Comparison of ENCODE assay signal across 18 cellular contexts in genomic region chr4:181960384-181960783, GRCh38.
A peak's percentile ranks its signal among the peaks of the same experiment; 100 is the strongest.
DNase-seq lines count a peak whose midpoint lies in the region; ATAC-seq and TF ChIP-seq lines count a peak whose summit lies in the region.
"Had no signal": no experiment of that assay in that cellular context is flagged by ENCODE, and none has a peak within 500 bp of the region (broad histone marks: within the 10 kb centered on the region; RNA-seq: fewer than 3 reads in every experiment).

No MANE protein-coding gene starts in this region.

- H3K27me3 Mint-ChIP-seq in chondrocyte (ENCODE audit: low read depth), result no peaks in the 10 kb centered on the region
- no peaks in the 10 kb centered on the region for H3K27me3 Mint-ChIP-seq in osteocyte (ENCODE audit: unreplicated experiment)
- H3K27me3 Mint-ChIP-seq in activated T-helper 2 cell treated with anti-CD3 and anti-CD28 coated beads, Interferon-gamma antibody, Interleukin-2, Interleukin-4, amounts not matched to agents 10 μg/mL and 5 μg/mL and 100 μg/mL, durations not matched to agents 14 hours and 24 hours and 36 hours (ENCODE audit: low read depth), result no peaks in the 10 kb centered on the region
- H3K27me3 Mint-ChIP-seq: CD4-positive, alpha-beta memory T cell had no signal

- no peak overlapping the region for H3K23ac ChIP-seq in IMR-90 (ENCODE audit: low read depth, low read length)

- H2AK5ac ChIP-seq in IMR-90 (ENCODE audit: low read depth, low read length), result no peak overlapping the region

- in situ Hi-C loops in IMR-90 (cut with MboI; ENCODE audit: low sequenced_read_pairs), result no loop called here

- no CpG with 5 or more reads among the region's 3 CpGs for WGBS in IMR-90 (ENCODE audit: extremely low coverage in 2 of 2, insufficient read length in 1 of 2), 2 experiments

- peak overlapping the region; percentile 22; the same call in 1 of the 2 replicates for H2BK20ac ChIP-seq in IMR-90 (ENCODE audit: low read depth, low read length)

- no peak overlapping the region for H3K56ac ChIP-seq in IMR-90 (ENCODE audit: extremely low read depth, insufficient read depth, low read length)

- no peaks in the 10 kb centered on the region for H4K20me1 ChIP-seq in IMR-90 (ENCODE audit: insufficient read depth, low read length)
- H4K20me1 ChIP-seq: BLaER1 had no signal

- no peak for DNase-seq in IMR-90
- peak; percentile 61 for DNase-seq in adipocyte (ENCODE audit: low read depth)
- no peak for DNase-seq in chondrocyte (ENCODE audit: low spot score)
- no peak for DNase-seq in osteocyte (ENCODE audit: extremely low spot score, unreplicated experiment)
- no peak for DNase-seq in GM03348 (ENCODE audit: low spot score)
- DNase-seq in activated T-helper 2 cell treated with anti-CD3 and anti-CD28 coated beads, Interferon-gamma antibody, Interleukin-2, Interleukin-4, amounts not matched to agents 10 μg/mL and 5 μg/mL and 100 μg/mL, durations not matched to agents 14 hours and 24 hours and 36 hours (ENCODE audit: low spot score), result no peak
- DNase-seq in A172 (ENCODE audit: low spot score), result no peak
- DNase-seq: CD4-positive, alpha-beta memory T cell; DMS79 treated with DMSO at 0.1 percent for 48 hours; GF-D8; H9; KG1 had no signal

- H3K27ac Mint-ChIP-seq in chondrocyte (ENCODE audit: unreplicated experiment) (peak overlapping the region; percentile 82), osteocyte (ENCODE audit: unreplicated experiment) (peak overlapping the region; percentile 36)
- H3K27ac Mint-ChIP-seq in activated T-helper 2 cell treated with anti-CD3 and anti-CD28 coated beads, Interferon-gamma antibody, Interleukin-2, Interleukin-4, amounts not matched to agents 10 μg/mL and 5 μg/mL and 100 μg/mL, durations not matched to agents 14 hours and 24 hours and 36 hours, result no peak overlapping the region
- H3K27ac Mint-ChIP-seq: CD14-positive monocyte; CD4-positive, alpha-beta memory T cell; H9 had no signal

- H2BK15ac ChIP-seq in IMR-90 (ENCODE audit: low read depth, low read length), result 0 out of 3 replicates have a peak overlapping the region, but pooled peaks have one; percentile 34

- peaks cover 61% of the 10 kb centered on the region for H3K4me1 Mint-ChIP-seq in chondrocyte (ENCODE audit: low read depth)
- peaks cover 53% of the 10 kb centered on the region for H3K4me1 Mint-ChIP-seq in osteocyte (ENCODE audit: unreplicated experiment)
- H3K4me1 Mint-ChIP-seq in activated T-helper 2 cell treated with anti-CD3 and anti-CD28 coated beads, Interferon-gamma antibody, Interleukin-2, Interleukin-4, amounts not matched to agents 10 μg/mL and 5 μg/mL and 100 μg/mL, durations not matched to agents 14 hours and 24 hours and 36 hours (ENCODE audit: low read depth), result no peaks in the 10 kb centered on the region
- H3K4me1 Mint-ChIP-seq: CD14-positive monocyte; CD4-positive, alpha-beta memory T cell had no signal

- H3K18ac ChIP-seq in IMR-90 (ENCODE audit: low read depth, low read length), result peak overlapping the region; percentile 24; the same call in 1 of the 2 replicates

- no peak overlapping the region for H3K27ac ChIP-seq in IMR-90 (ENCODE audit: insufficient read depth, low read length)
- H3K27ac ChIP-seq: A549, BLaER1 had no signal

- no peaks in the 10 kb centered on the region for H3K9me1 ChIP-seq in IMR-90 (ENCODE audit: insufficient read depth, low read length)

- 0 out of 2 replicates have a peak overlapping the region, but pooled peaks have one; percentile 43 for H3K14ac ChIP-seq in IMR-90 (replicated peaks; ENCODE audit: low read depth, low read length)

- H3K4me1 ChIP-seq in IMR-90 (ENCODE audit: control insufficient read depth, insufficient read depth, low read length) (peaks cover 7% of the 10 kb centered on the region; the same call in 1 of the 2 replicates), adipocyte (ENCODE audit: control insufficient read depth, insufficient read depth, low read length) (peaks cover 53% of the 10 kb centered on the region)
- H3K4me1 ChIP-seq: BLaER1 had no signal

- H3K9me3 ChIP-seq in IMR-90 (ENCODE audit: control insufficient read depth, insufficient read depth, low read length), result no peaks in the 10 kb centered on the region
- H3K9me3 ChIP-seq in adipocyte (ENCODE audit: control insufficient read depth, low read length), result no peaks in the 10 kb centered on the region
- H3K9me3 ChIP-seq: A549, BLaER1 had no signal

- POLR2A ChIA-PET in IMR-90 (lab: Charles Lee; ENCODE audit: unreplicated experiment), result no interaction called here

- H3K79me1 ChIP-seq in IMR-90 (ENCODE audit: low read depth in 1 of 2, low read length in 2 of 2), result no peaks in the 10 kb centered on the region

- H3K4me3 ChIP-seq in IMR-90 (ENCODE audit: insufficient read depth, low read depth, low read length) (no peak overlapping the region), adipocyte (ENCODE audit: low read length) (no peak overlapping the region)
- H3K4me3 ChIP-seq: A549, BLaER1, GM12878 had no signal

- no peak for TF ChIP-seq CTCF in IMR-90 (conservative IDR thresholded peaks at IDR 0.05; ENCODE audit: low read depth, low read length)
- TF ChIP-seq CTCF in chondrocyte (IDR thresholded peaks at IDR 0.05), result no peak
- no peak for TF ChIP-seq CTCF in osteocyte (IDR thresholded peaks at IDR 0.05)

- ATAC-seq in IMR-90 (ENCODE audit: low read depth) (no peak), HG02588 (IDR thresholded peaks at IDR 0.05; ENCODE audit: unreplicated experiment) (no peak)
- ATAC-seq: A549, GM12878, HepG2 had no signal

- no TSS peak for BruUV-seq in IMR-90 (replicated peaks; lab: Mats Ljungman, UMichigan)

- no peak overlapping the region; the same call in 1 of the 2 replicates for H3K4ac ChIP-seq in IMR-90 (ENCODE audit: low read depth, low read length)

- no peak overlapping the region for H4K8ac ChIP-seq in IMR-90 (ENCODE audit: low read depth in 2 of 2, low read length in 2 of 2)

- H3K36me3 ChIP-seq in IMR-90 (ENCODE audit: control insufficient read depth, insufficient read depth, low read length) (no peaks in the 10 kb centered on the region), adipocyte (ENCODE audit: control insufficient read depth, insufficient read depth, low read length, severe bottlenecking) (no peaks in the 10 kb centered on the region)
- H3K36me3 ChIP-seq: BLaER1 had no signal

- H3K4me3 Mint-ChIP-seq in chondrocyte (ENCODE audit: unreplicated experiment) (no peak overlapping the region), osteocyte (ENCODE audit: unreplicated experiment) (no peak overlapping the region)
- H3K4me3 Mint-ChIP-seq in activated T-helper 2 cell treated with anti-CD3 and anti-CD28 coated beads, Interferon-gamma antibody, Interleukin-2, Interleukin-4, amounts not matched to agents 10 μg/mL and 5 μg/mL and 100 μg/mL, durations not matched to agents 14 hours and 24 hours and 36 hours (ENCODE audit: low read depth), result no peak overlapping the region
- H3K4me3 Mint-ChIP-seq: CD14-positive monocyte; CD4-positive, alpha-beta memory T cell; H9 had no signal

- TF ChIP-seq RAD21 in IMR-90 (IDR thresholded peaks at IDR 0.05; ENCODE audit: low read length), result no peak

- H3K36me3 Mint-ChIP-seq in chondrocyte (ENCODE audit: low read depth), result no peaks in the 10 kb centered on the region
- no peaks in the 10 kb centered on the region for H3K36me3 Mint-ChIP-seq in osteocyte (ENCODE audit: unreplicated experiment)
- H3K36me3 Mint-ChIP-seq in activated T-helper 2 cell treated with anti-CD3 and anti-CD28 coated beads, Interferon-gamma antibody, Interleukin-2, Interleukin-4, amounts not matched to agents 10 μg/mL and 5 μg/mL and 100 μg/mL, durations not matched to agents 14 hours and 24 hours and 36 hours (ENCODE audit: low read depth), result no peaks in the 10 kb centered on the region
- H3K36me3 Mint-ChIP-seq: CD14-positive monocyte; CD4-positive, alpha-beta memory T cell had no signal

- peak overlapping the region; percentile 90 for H2BK5ac ChIP-seq in IMR-90 (ENCODE audit: low read depth, low read length, poor library complexity, severe bottlenecking)

- TF ChIP-seq POLR2A in IMR-90 (IDR thresholded peaks at IDR 0.05; ENCODE audit: low read depth, low read length), result no peak

- intact Hi-C loops in IMR-90 (cut with micrococcal nuclease), result no loop called here
- intact Hi-C loops in activated T-helper 2 cell treated with anti-CD3 and anti-CD28 coated beads, Interferon-gamma antibody, Interleukin-2, Interleukin-4, amounts not matched to agents 10 μg/mL and 5 μg/mL and 100 μg/mL, durations not matched to agents 14 hours and 24 hours and 36 hours (cut with micrococcal nuclease), result no loop called here

- H3K9ac ChIP-seq in IMR-90 (ENCODE audit: low read depth, low read length), result no peak overlapping the region
- H3K9ac ChIP-seq in adipocyte (ENCODE audit: low read length), result no peak overlapping the region
- H3K9ac ChIP-seq: BLaER1 had no signal

- H3K9me3 Mint-ChIP-seq in chondrocyte (ENCODE audit: low read depth) (no peaks in the 10 kb centered on the region), osteocyte (ENCODE audit: unreplicated experiment) (no peaks in the 10 kb centered on the region)
- H3K9me3 Mint-ChIP-seq in activated T-helper 2 cell treated with anti-CD3 and anti-CD28 coated beads, Interferon-gamma antibody, Interleukin-2, Interleukin-4, amounts not matched to agents 10 μg/mL and 5 μg/mL and 100 μg/mL, durations not matched to agents 14 hours and 24 hours and 36 hours, result no peaks in the 10 kb centered on the region
- H3K9me3 Mint-ChIP-seq: H9 had no signal

- CTCF ChIA-PET in IMR-90 (lab: Yijun Ruan, JAX), result no interaction called here

- H2AFZ ChIP-seq in IMR-90 (replicated peaks; ENCODE audit: low read length, poor library complexity), result no peak overlapping the region

- dilution Hi-C loops in IMR-90 (cut with HindIII; ENCODE audit: low sequenced_read_pairs, unreplicated experiment), result no loop called here

- H2AK9ac ChIP-seq in IMR-90 (replicated peaks; ENCODE audit: low read depth, low read length, poor library complexity), result no peak overlapping the region

- H4K5ac ChIP-seq in IMR-90 (ENCODE audit: low read depth, low read length), result no peak overlapping the region

- peak overlapping the region; percentile 5; the same call in 1 of the 2 replicates for H4K91ac ChIP-seq in IMR-90 (ENCODE audit: insufficient read depth, low read depth, low read length)

- peak overlapping the region; percentile 35 for H2BK120ac ChIP-seq in IMR-90 (ENCODE audit: low read depth, low read length)

- H3K27me3 ChIP-seq in IMR-90 (ENCODE audit: control insufficient read depth, insufficient read depth, low read length) (no peaks in the 10 kb centered on the region), adipocyte (replicated peaks; ENCODE audit: control insufficient read depth, insufficient read depth, low read length) (no peaks in the 10 kb centered on the region)
- H3K27me3 ChIP-seq: BLaER1 had no signal

- no peak overlapping the region for H3K4me2 ChIP-seq in IMR-90 (ENCODE audit: low read depth, low read length)
- H3K4me2 ChIP-seq: A549, BLaER1 had no signal

TF ChIP-seq in IMR-90, 13 proteins besides CTCF, POLR2A, EP300 and RAD21 (continues in another document):
- TF ChIP-seq MXI1 (IDR thresholded peaks at IDR 0.05; ENCODE audit: borderline replicate concordance, low read depth, low read length), result no peak
- TF ChIP-seq BHLHE40 (IDR thresholded peaks at IDR 0.05; ENCODE audit: low read depth, low read length), result no peak
- no peak for TF ChIP-seq CHD1 (IDR thresholded peaks at IDR 0.05; ENCODE audit: low read depth, low read length)
- TF ChIP-seq CEBPB (IDR thresholded peaks at IDR 0.05; ENCODE audit: low read depth, low read length), result no peak
- TF ChIP-seq FOS (IDR thresholded peaks at IDR 0.05; ENCODE audit: low read depth, low read length), result no peak
